ENCODE assay signal across 1 cellular context in the genomic region with DNA sequence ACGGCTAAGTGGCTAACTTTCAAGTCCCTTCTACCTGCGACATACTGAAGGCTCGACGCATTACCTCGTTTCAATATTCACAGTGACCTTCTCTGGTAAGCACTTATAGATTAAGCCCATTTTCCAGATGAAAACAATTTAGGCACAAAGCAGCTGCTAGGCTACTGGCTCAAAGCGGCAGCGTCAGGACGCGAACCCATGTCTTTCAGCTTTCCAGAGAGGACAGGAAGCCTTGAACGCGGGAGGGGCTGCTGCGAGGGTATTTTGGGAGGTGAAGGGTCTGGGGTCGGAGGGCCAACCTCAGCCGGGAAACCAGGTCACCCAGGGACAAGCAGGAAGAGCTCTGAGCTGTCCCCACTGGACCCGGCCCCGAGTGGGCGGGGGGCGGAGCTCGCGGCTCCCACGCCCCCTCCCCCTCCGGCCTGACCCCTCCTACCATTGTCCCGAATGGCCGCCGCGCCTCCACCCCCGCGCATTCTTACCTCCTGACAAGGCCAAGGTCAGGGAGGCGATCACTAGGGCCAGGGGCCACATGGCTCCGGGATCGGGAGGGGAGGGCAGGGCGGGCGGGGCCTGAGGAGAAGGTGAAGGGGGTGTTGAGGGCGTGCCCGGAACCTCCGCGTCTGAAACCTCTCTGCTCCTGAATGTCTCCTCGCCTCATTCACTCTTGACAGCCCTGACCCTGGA.
TF ChIP-seq lines count a peak whose summit lies in the region.

Gene KLK13, minus strand, starts transcription at position 559 of the 687 bp plus-strand sequence. Its CDS starts 25 bp downstream, at position 534.

TF ChIP-seq in H1, 55 proteins besides CTCF, POLR2A, EP300 and RAD21 (continued from another document):
- TF ChIP-seq BACH1 (IDR thresholded peaks at IDR 0.05; ENCODE audit: low read length): peak; percentile 54; the same call in 1 of the 2 replicates
- TF ChIP-seq, protein P1, sequence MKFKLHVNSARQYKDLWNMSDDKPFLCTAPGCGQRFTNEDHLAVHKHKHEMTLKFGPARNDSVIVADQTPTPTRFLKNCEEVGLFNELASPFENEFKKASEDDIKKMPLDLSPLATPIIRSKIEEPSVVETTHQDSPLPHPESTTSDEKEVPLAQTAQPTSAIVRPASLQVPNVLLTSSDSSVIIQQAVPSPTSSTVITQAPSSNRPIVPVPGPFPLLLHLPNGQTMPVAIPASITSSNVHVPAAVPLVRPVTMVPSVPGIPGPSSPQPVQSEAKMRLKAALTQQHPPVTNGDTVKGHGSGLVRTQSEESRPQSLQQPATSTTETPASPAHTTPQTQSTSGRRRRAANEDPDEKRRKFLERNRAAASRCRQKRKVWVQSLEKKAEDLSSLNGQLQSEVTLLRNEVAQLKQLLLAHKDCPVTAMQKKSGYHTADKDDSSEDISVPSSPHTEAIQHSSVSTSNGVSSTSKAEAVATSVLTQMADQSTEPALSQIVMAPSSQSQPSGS (IDR thresholded peaks at IDR 0.05; ENCODE audit: low read length): no peak
- peak; percentile 77; the same call in 1 of the 2 replicates for TF ChIP-seq KDM1A (IDR thresholded peaks at IDR 0.05; ENCODE audit: borderline replicate concordance, low read length)
- peak; percentile 57 for TF ChIP-seq MAX (IDR thresholded peaks at IDR 0.05)
- peak; percentile 92 for TF ChIP-seq EGR1 (IDR thresholded peaks at IDR 0.05; ENCODE audit: borderline replicate concordance, low read depth, low read length)
